ENCODE assay signal across 1 cellular context in the genomic region with DNA sequence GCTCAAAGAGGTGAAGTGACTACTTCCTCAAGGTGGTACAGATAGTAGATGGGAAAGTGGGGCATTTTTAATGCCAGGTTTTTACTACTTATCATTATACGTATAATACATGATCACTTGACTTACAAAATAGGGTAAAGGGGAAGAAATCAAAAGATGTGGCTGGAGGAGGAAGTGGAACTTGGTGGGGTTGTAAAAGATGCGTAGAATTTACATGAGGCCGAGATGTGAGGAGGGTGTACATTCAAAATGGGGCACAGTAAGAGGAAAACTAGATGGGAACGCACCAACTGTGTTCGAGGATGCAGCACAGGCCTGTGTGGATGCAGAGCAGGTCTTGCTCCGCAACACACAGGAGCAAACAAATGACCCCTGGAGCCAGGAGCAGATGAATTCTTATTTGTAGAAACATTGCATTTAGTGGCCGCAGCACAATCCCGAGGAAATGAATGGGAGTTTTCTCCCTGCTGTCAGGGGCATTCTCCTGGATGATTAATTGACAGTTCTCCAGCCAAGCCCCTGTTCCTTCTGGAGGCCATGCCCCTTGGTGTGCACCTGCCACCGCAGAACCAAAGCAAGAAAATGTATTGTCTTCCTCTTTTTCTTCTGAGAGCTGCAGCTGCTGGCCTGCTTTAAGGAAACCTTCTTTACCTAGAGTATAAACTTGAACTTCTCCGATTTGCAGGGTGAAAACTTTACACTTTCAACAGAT.
TF ChIP-seq lines count a peak whose summit lies in the region.

No MANE protein-coding gene starts in this region.

TF ChIP-seq in H1, 55 proteins besides CTCF, POLR2A, EP300 and RAD21 (continued from another document):
- TF ChIP-seq, protein P1, sequence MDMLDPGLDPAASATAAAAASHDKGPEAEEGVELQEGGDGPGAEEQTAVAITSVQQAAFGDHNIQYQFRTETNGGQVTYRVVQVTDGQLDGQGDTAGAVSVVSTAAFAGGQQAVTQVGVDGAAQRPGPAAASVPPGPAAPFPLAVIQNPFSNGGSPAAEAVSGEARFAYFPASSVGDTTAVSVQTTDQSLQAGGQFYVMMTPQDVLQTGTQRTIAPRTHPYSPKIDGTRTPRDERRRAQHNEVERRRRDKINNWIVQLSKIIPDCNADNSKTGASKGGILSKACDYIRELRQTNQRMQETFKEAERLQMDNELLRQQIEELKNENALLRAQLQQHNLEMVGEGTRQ (IDR thresholded peaks at IDR 0.05; ENCODE audit: low read length): no peak
- TF ChIP-seq EZH2 (IDR thresholded peaks at IDR 0.05; ENCODE audit: low read depth, low read length, severe bottlenecking) (no peak), SRF (IDR thresholded peaks at IDR 0.05; ENCODE audit: low read depth, low read length) (no peak)
TF ChIP-seq in H1: peak in this region for 0.
